In genomic region chr11:67645521-67646457, GRCh38 we compare ENCODE assay signal across 10 cellular contexts. TPM values are rescaled to one million over a fixed set of nuclear protein-coding genes. Genes with fewer than 3 reads are reported as not detected.
DNase-seq lines count a peak whose midpoint lies in the region; ATAC-seq and TF ChIP-seq lines count a peak whose summit lies in the region.
"Had no signal": no experiment of that assay in that cellular context is flagged by ENCODE, and none has a peak within 500 bp of the region (broad histone marks: within the 10 kb centered on the region; RNA-seq: fewer than 3 reads in every experiment).

No MANE protein-coding gene starts in this region.

- peak overlapping the region; percentile 82 for H3K27ac Mint-ChIP-seq in activated naive CD4-positive, alpha-beta T cell treated with anti-CD3 and anti-CD28 coated beads, Interleukin-2, amount 10 ng/mL, durations not matched to agents 7 days and 5 days
- H3K27ac Mint-ChIP-seq in activated naive CD4-positive, alpha-beta T cell treated with anti-CD3 and anti-CD28 coated beads for 36 hours: no peak overlapping the region
- H3K27ac Mint-ChIP-seq in stimulated activated memory B cell treated with anti-CD40 and anti-IgM and Interleukin-4, amounts not matched to agents 10 μg/mL and 1 μg/mL and 100 μg/mL, for 72 hours: peak overlapping the region; percentile 40

- peaks cover 3% of the 10 kb centered on the region for H3K9me3 Mint-ChIP-seq in activated naive CD4-positive, alpha-beta T cell treated with anti-CD3 and anti-CD28 coated beads, Interleukin-2, amount 10 ng/mL, durations not matched to agents 7 days and 5 days
- H3K9me3 Mint-ChIP-seq in activated naive CD4-positive, alpha-beta T cell treated with anti-CD3 and anti-CD28 coated beads for 36 hours: no peaks in the 10 kb centered on the region
- no peaks in the 10 kb centered on the region for H3K9me3 Mint-ChIP-seq in stimulated activated memory B cell treated with anti-CD40 and anti-IgM and Interleukin-4, amounts not matched to agents 10 μg/mL and 1 μg/mL and 100 μg/mL, for 72 hours

- no peak for ATAC-seq in stimulated activated memory B cell treated with anti-CD40 and anti-IgM and Interleukin-4, amounts not matched to agents 10 μg/mL and 1 μg/mL and 100 μg/mL, for 72 hours
- ATAC-seq in GM18867 (IDR thresholded peaks at IDR 0.05; ENCODE audit: unreplicated experiment): no peak

- intact Hi-C loops in activated naive CD4-positive, alpha-beta T cell treated with anti-CD3 and anti-CD28 coated beads for 36 hours (cut with micrococcal nuclease): loop anchor here (5.0 kb wide), 1 partner anchor 82 kb away; no protein-coding TSS in a partner anchor

- DNase-seq in activated naive CD4-positive, alpha-beta T cell treated with anti-CD3 and anti-CD28 coated beads, Interleukin-2, amount 10 ng/mL, durations not matched to agents 7 days and 5 days: peak; percentile 25
- DNase-seq in activated naive CD4-positive, alpha-beta T cell treated with anti-CD3 and anti-CD28 coated beads for 36 hours: no peak
- DNase-seq in NAMALWA (ENCODE audit: low spot score) (peak; percentile 63), coronary artery (ENCODE audit: low spot score) (peak; percentile 36), NCI-H1694 (lab: John Stamatoyannopoulos, UW) (no peak), globus pallidus (ENCODE audit: low spot score) (no peak)
- DNase-seq: stomach had no signal

- H3K4me1 Mint-ChIP-seq in activated naive CD4-positive, alpha-beta T cell treated with anti-CD3 and anti-CD28 coated beads, Interleukin-2, amount 10 ng/mL, durations not matched to agents 7 days and 5 days: peaks cover 44% of the 10 kb centered on the region
- peaks cover 32% of the 10 kb centered on the region for H3K4me1 Mint-ChIP-seq in activated naive CD4-positive, alpha-beta T cell treated with anti-CD3 and anti-CD28 coated beads for 36 hours (ENCODE audit: low read depth)
- H3K4me1 Mint-ChIP-seq in stimulated activated memory B cell treated with anti-CD40 and anti-IgM and Interleukin-4, amounts not matched to agents 10 μg/mL and 1 μg/mL and 100 μg/mL, for 72 hours: peaks cover 62% of the 10 kb centered on the region

- H3K4me3 Mint-ChIP-seq in activated naive CD4-positive, alpha-beta T cell treated with anti-CD3 and anti-CD28 coated beads, Interleukin-2, amount 10 ng/mL, durations not matched to agents 7 days and 5 days: no peak overlapping the region
- no peak overlapping the region for H3K4me3 Mint-ChIP-seq in activated naive CD4-positive, alpha-beta T cell treated with anti-CD3 and anti-CD28 coated beads for 36 hours
- H3K4me3 Mint-ChIP-seq in stimulated activated memory B cell treated with anti-CD40 and anti-IgM and Interleukin-4, amounts not matched to agents 10 μg/mL and 1 μg/mL and 100 μg/mL, for 72 hours: no peak overlapping the region

- peaks cover 37% of the 10 kb centered on the region for H3K27me3 Mint-ChIP-seq in activated naive CD4-positive, alpha-beta T cell treated with anti-CD3 and anti-CD28 coated beads, Interleukin-2, amount 10 ng/mL, durations not matched to agents 7 days and 5 days
- peaks cover 2% of the 10 kb centered on the region for H3K27me3 Mint-ChIP-seq in activated naive CD4-positive, alpha-beta T cell treated with anti-CD3 and anti-CD28 coated beads for 36 hours (ENCODE audit: low read depth)
- H3K27me3 Mint-ChIP-seq in stimulated activated memory B cell treated with anti-CD40 and anti-IgM and Interleukin-4, amounts not matched to agents 10 μg/mL and 1 μg/mL and 100 μg/mL, for 72 hours: peaks cover 9% of the 10 kb centered on the region

- no peak overlapping the region for H3K27ac ChIP-seq in coronary artery
- H3K27ac ChIP-seq: stomach had no signal

- no peak for TF ChIP-seq CTCF in coronary artery (IDR thresholded peaks at IDR 0.05)

- CTCF ChIA-PET in activated naive CD4-positive, alpha-beta T cell treated with anti-CD3 and anti-CD28 coated beads, Interleukin-2, amount 10 ng/mL, durations not matched to agents 7 days and 5 days (lab: Charles Lee): interaction anchor here (1.1 to 11.6 kb wide), 6 partner anchors 8 to 73 kb away, joined by 3 to 91 read pairs (median 4); partner anchors contain the start of gene NUDT8
- CTCF ChIA-PET in activated naive CD4-positive, alpha-beta T cell treated with anti-CD3 and anti-CD28 coated beads for 36 hours (lab: Charles Lee): interaction anchor here (0.8 to 1.8 kb wide), 7 partner anchors 9 to 238 kb away, joined by 3 to 7 read pairs (median 3); partner anchors contain the start of gene NUDT8

- H3K4me3 ChIP-seq in coronary artery: no peak overlapping the region
- H3K4me3 ChIP-seq: stomach had no signal

- no peaks in the 10 kb centered on the region for H3K36me3 Mint-ChIP-seq in activated naive CD4-positive, alpha-beta T cell treated with anti-CD3 and anti-CD28 coated beads, Interleukin-2, amount 10 ng/mL, durations not matched to agents 7 days and 5 days
- no peaks in the 10 kb centered on the region for H3K36me3 Mint-ChIP-seq in activated naive CD4-positive, alpha-beta T cell treated with anti-CD3 and anti-CD28 coated beads for 36 hours (ENCODE audit: low read depth)
- H3K36me3 Mint-ChIP-seq in stimulated activated memory B cell treated with anti-CD40 and anti-IgM and Interleukin-4, amounts not matched to agents 10 μg/mL and 1 μg/mL and 100 μg/mL, for 72 hours: no peaks in the 10 kb centered on the region

RNA-seq across cellular contexts. Expression of gene ACY3, which starts 4.7 kb away (rescaled TPM):
- total RNA-seq in activated naive CD4-positive, alpha-beta T cell treated with anti-CD3 and anti-CD28 coated beads for 36 hours: not detected
- total RNA-seq: cardiac septum had no signal

RNA-seq across cellular contexts. Expression of gene TBX10, which starts 6.2 kb away (rescaled TPM):
- not detected for total RNA-seq in activated naive CD4-positive, alpha-beta T cell treated with anti-CD3 and anti-CD28 coated beads for 36 hours
- total RNA-seq: cardiac septum, stomach had no signal

RNA-seq across cellular contexts. Expression of gene NUDT8, which starts 16.1 kb away (rescaled TPM):
- total RNA-seq in activated naive CD4-positive, alpha-beta T cell treated with anti-CD3 and anti-CD28 coated beads for 36 hours: 10 to 100 TPM; 29.7 to 30.4 TPM

RNA-seq across cellular contexts. Expression of gene ALDH3B2, which starts 28.6 kb away (rescaled TPM):
- not detected for total RNA-seq in activated naive CD4-positive, alpha-beta T cell treated with anti-CD3 and anti-CD28 coated beads for 36 hours
- total RNA-seq: cardiac septum had no signal

RNA-seq across cellular contexts. Expression of gene NDUFV1, which starts 39.1 kb away (rescaled TPM):
- total RNA-seq in activated naive CD4-positive, alpha-beta T cell treated with anti-CD3 and anti-CD28 coated beads for 36 hours: 100 to 1,000 TPM; 347 to 356 TPM

Comparison
In these comparisons a context has a peak if more than half of its experiments do, and no peak if none do; other contexts are left out.
1. DNase-seq: peak in activated naive CD4-positive, alpha-beta T cell treated with anti-CD3 and anti-CD28 coated beads, Interleukin-2, amount 10 ng/mL, durations not matched to agents 7 days and 5 days (single experiment), NAMALWA (single experiment) and coronary artery (single experiment); none in activated naive CD4-positive, alpha-beta T cell treated with anti-CD3 and anti-CD28 coated beads for 36 hours (single experiment), NCI-H1694 (single experiment) and globus pallidus (single experiment).